ENCODE assay signal across 7 cellular contexts in the genomic region with DNA sequence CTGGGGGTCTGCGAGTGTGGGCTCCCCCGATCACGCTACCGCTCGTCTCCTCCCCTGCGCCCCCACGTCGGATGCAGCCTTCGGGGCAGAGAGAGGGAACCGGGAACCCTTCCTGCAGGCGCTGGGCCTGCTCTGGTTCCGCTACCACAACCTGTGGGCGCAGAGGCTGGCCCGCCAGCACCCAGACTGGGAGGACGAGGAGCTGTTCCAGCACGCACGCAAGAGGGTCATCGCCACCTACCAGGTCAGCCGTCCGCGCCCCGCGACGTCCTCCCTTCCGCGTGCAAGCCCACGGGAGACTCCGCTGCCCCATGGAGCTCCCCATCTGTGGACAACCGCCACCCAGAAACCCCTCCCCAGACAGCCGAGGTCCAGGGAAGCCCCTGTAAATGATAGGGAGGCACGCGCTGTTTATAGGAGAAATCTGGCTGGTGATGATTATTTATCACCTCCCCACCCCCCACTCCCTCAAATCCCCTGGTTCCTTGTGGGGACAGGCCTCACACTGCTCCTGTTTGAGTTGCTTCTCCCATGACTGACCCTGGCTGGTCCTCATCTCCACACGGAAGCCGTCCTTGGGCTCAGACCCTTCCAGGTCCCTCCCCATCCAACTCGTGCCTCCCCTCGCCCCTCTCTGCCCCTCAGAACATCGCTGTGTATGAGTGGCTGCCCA. TPM values are rescaled to one million over a fixed set of nuclear protein-coding genes. Genes with fewer than 3 reads are reported as not detected.
"Had no signal": no experiment of that assay in that cellular context is flagged by ENCODE, and none has a peak within 500 bp of the region (broad histone marks: within the 10 kb centered on the region; RNA-seq: fewer than 3 reads in every experiment).

No MANE protein-coding gene starts in this region.

RNA-seq across cellular contexts. Expression of a gene that starts 6.0 kb away (rescaled TPM):
- total RNA-seq: myocyte had no signal

RNA-seq across cellular contexts. Expression of a gene that starts 6.2 kb away (rescaled TPM):
- total RNA-seq: kidney epithelial cell, myocyte had no signal

RNA-seq across cellular contexts. Expression of a gene that starts 21.7 kb away (rescaled TPM):
- total RNA-seq: dorsolateral prefrontal cortex, kidney epithelial cell, lower lobe of right lung, mesothelial cell of epicardium, myocyte, Right ventricle myocardium inferior, suprapubic skin had no signal

RNA-seq across cellular contexts. Expression of a gene that starts 21.9 kb away (rescaled TPM):
- total RNA-seq: myocyte had no signal
